In the genomic region with DNA sequence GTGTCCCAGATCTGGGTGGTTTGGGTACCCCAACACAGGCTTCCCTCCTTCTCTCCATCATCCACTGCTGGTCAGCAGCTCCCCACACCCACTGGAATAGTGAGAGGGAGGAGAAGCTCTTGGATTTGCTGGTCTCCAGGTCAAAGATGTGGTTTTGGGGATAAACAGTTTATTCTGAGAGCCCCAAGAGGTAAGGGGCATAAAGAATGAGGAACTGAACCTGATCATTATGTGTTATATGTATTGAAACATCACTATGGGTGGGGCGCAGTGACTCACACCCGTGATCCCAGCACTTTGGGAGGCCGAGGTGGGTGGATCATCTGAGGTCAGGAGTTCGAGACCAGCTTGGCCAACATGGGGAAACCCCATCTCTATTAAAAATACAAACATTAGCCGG, we compare ENCODE assay signal across 1 cellular context.
TF ChIP-seq lines count a peak whose summit lies in the region.

No MANE protein-coding gene starts in this region.

TF ChIP-seq in SK-N-SH, 30 proteins besides CTCF, POLR2A, EP300 and RAD21 (continued from another document):
- TF ChIP-seq, protein P1, sequence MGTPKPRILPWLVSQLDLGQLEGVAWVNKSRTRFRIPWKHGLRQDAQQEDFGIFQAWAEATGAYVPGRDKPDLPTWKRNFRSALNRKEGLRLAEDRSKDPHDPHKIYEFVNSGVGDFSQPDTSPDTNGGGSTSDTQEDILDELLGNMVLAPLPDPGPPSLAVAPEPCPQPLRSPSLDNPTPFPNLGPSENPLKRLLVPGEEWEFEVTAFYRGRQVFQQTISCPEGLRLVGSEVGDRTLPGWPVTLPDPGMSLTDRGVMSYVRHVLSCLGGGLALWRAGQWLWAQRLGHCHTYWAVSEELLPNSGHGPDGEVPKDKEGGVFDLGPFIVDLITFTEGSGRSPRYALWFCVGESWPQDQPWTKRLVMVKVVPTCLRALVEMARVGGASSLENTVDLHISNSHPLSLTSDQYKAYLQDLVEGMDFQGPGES (IDR thresholded peaks at IDR 0.05; ENCODE audit: low read depth, low read length): no peak
- TF ChIP-seq EZH2phosphoT487 (IDR thresholded peaks at IDR 0.05; ENCODE audit: borderline replicate concordance, low read depth) (no peak), YY1 (IDR thresholded peaks at IDR 0.05; ENCODE audit: low read depth) (no peak), GABPA (IDR thresholded peaks at IDR 0.05; ENCODE audit: low read depth) (no peak), FOSL2 (IDR thresholded peaks at IDR 0.05; ENCODE audit: borderline replicate concordance, low read depth) (no peak), RXRA (IDR thresholded peaks at IDR 0.05; ENCODE audit: borderline replicate concordance, low read depth) (no peak), TAF1 (IDR thresholded peaks at IDR 0.05; ENCODE audit: borderline replicate concordance, low read depth, low read length) (no peak), TEAD4 (IDR thresholded peaks at IDR 0.05; ENCODE audit: borderline replicate concordance, insufficient read depth) (no peak), SIN3A (IDR thresholded peaks at IDR 0.05; ENCODE audit: borderline replicate concordance, low read depth, low read length) (no peak), TCF12 (IDR thresholded peaks at IDR 0.05) (no peak), RFX5 (IDR thresholded peaks at IDR 0.05; ENCODE audit: low read length) (no peak), NRF1 (IDR thresholded peaks at IDR 0.05; ENCODE audit: low read depth, low read length) (no peak), FOXJ3 (CRISPR knock-in tag; IDR thresholded peaks at IDR 0.05) (no peak)
- TF ChIP-seq, protein P2, sequence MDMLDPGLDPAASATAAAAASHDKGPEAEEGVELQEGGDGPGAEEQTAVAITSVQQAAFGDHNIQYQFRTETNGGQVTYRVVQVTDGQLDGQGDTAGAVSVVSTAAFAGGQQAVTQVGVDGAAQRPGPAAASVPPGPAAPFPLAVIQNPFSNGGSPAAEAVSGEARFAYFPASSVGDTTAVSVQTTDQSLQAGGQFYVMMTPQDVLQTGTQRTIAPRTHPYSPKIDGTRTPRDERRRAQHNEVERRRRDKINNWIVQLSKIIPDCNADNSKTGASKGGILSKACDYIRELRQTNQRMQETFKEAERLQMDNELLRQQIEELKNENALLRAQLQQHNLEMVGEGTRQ (IDR thresholded peaks at IDR 0.05; ENCODE audit: borderline replicate concordance, low read depth, low read length): no peak
- TF ChIP-seq, protein P3, sequence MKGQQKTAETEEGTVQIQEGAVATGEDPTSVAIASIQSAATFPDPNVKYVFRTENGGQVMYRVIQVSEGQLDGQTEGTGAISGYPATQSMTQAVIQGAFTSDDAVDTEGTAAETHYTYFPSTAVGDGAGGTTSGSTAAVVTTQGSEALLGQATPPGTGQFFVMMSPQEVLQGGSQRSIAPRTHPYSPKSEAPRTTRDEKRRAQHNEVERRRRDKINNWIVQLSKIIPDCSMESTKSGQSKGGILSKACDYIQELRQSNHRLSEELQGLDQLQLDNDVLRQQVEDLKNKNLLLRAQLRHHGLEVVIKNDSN (IDR thresholded peaks at IDR 0.05; ENCODE audit: borderline replicate concordance, low read depth): no peak
- TF ChIP-seq, protein P4, sequence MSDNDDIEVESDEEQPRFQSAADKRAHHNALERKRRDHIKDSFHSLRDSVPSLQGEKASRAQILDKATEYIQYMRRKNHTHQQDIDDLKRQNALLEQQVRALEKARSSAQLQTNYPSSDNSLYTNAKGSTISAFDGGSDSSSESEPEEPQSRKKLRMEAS (IDR thresholded peaks at IDR 0.05; ENCODE audit: low read depth): no peak
- TF ChIP-seq, protein P5, sequence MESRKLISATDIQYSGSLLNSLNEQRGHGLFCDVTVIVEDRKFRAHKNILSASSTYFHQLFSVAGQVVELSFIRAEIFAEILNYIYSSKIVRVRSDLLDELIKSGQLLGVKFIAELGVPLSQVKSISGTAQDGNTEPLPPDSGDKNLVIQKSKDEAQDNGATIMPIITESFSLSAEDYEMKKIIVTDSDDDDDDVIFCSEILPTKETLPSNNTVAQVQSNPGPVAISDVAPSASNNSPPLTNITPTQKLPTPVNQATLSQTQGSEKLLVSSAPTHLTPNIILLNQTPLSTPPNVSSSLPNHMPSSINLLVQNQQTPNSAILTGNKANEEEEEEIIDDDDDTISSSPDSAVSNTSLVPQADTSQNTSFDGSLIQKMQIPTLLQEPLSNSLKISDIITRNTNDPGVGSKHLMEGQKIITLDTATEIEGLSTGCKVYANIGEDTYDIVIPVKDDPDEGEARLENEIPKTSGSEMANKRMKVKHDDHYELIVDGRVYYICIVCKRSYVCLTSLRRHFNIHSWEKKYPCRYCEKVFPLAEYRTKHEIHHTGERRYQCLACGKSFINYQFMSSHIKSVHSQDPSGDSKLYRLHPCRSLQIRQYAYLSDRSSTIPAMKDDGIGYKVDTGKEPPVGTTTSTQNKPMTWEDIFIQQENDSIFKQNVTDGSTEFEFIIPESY (IDR thresholded peaks at IDR 0.05; ENCODE audit: borderline replicate concordance, low read depth): no peak
TF ChIP-seq in SK-N-SH: peak in this region for 0.
